ENCODE assay signal across 29 cellular contexts in the genomic region with DNA sequence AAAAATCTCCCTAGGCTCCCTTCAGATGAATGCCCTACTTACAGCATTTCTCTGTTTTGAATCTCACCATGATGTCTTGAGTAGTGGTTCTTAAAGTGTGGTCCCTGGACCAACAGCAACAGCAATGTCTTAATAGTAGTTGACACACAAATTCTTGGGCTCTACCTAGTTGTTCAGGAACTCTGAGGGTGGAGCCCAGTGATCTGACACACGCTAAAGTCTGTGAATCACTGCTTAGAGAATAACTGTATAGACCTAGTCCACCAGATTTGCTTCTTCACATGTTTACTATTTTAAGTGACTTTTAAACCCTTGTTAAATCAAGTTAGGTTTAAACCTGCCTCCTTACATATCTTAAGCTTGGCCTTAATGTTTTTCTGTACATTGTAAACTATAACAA. TPM values are rescaled to one million over a fixed set of nuclear protein-coding genes. Genes with fewer than 3 reads are reported as not detected.
"Had no signal": no experiment of that assay in that cellular context is flagged by ENCODE, and none has a peak within 500 bp of the region (broad histone marks: within the 10 kb centered on the region; RNA-seq: fewer than 3 reads in every experiment).

No MANE protein-coding gene starts in this region.

- DNase-seq: activated CD4-positive, alpha-beta T cell treated with anti-CD3 and anti-CD28 coated beads, Interleukin-2, amount 10 ng/mL, durations not matched to agents 24 days and 14 days; activated CD4-positive, alpha-beta T cell treated with anti-CD3 and anti-CD28 coated beads, Interleukin-2, amount 50 U/mL, for 4 hours; activated CD8-positive, alpha-beta T cell treated with anti-CD3 and anti-CD28 coated beads for 36 hours; activated effector memory CD4-positive, alpha-beta T cell treated with anti-CD3 and anti-CD28 coated beads, Interleukin-2, amount 50 U/mL, for 16 hours; activated naive CD4-positive, alpha-beta T cell; activated naive CD4-positive, alpha-beta T cell treated with anti-CD3 and anti-CD28 coated beads, Interleukin-2, amount 50 U/mL, for 16 hours; activated naive CD8-positive, alpha-beta T cell treated with anti-CD3 and anti-CD28 coated beads for 36 hours; activated T-cell treated with anti-CD3 and anti-CD28 coated beads, Interleukin-2, amount 50 U/mL, for 1 hour; activated T-cell treated with anti-CD3 and anti-CD28 coated beads, Interleukin-2, amount 50 U/mL, for 72 hours; amniotic stem cell; aorta; brain microvascular endothelial cell; Kasumi-1; KG1; MM.1S; MV-4-11; NCI-H1092; NCI-H1436 treated with DMSO at 0.1 percent for 48 hours; NCI-H1694 treated with DMSO at 0.1 percent for 48 hours; NCI-H2029; NCI-H345; NCI-H524 treated with DMSO at 0.1 percent for 48 hours; PC-3; Peyer's patch; RPMI8226; T1000 had no signal

- H3K27me3 ChIP-seq: brain microvascular endothelial cell, cardiac muscle cell, Peyer's patch had no signal

- H3K36me3 ChIP-seq: brain microvascular endothelial cell, cardiac muscle cell, Peyer's patch had no signal

- ATAC-seq: activated CD8-positive, alpha-beta T cell treated with anti-CD3 and anti-CD28 coated beads for 36 hours; activated T-cell treated with anti-CD3 and anti-CD28 coated beads, Interleukin-2, amount 50 U/mL, for 72 hours; activated T-helper 17 cell treated with anti-CD3 and anti-CD28 coated beads, Interleukin-2, amount 50 U/mL, for 72 hours; PC-3; Right ventricle myocardium inferior had no signal

- H3K9me3 ChIP-seq: Peyer's patch had no signal

- H3K4me1 ChIP-seq: Peyer's patch had no signal

- H3K4me3 ChIP-seq: cardiac muscle cell, Peyer's patch had no signal

- H3K27ac ChIP-seq: brain microvascular endothelial cell, cardiac muscle cell, Peyer's patch had no signal

RNA-seq across cellular contexts. Expression of gene ARHGAP15, which starts 47.6 kb away (rescaled TPM):
- total RNA-seq: cardiac muscle cell, PC-3 had no signal
- polyA plus RNA-seq: cardiac muscle cell had no signal
